Comparison of ENCODE assay signal across 1 cellular context in genomic region chr19:19432732-19433131, GRCh38.
TF ChIP-seq lines count a peak whose summit lies in the region.

No MANE protein-coding gene starts in this region.

TF ChIP-seq in HepG2, 621 proteins besides CTCF, POLR2A, EP300 and RAD21:
- TF ChIP-seq ZNF841 (CRISPR knock-in tag; IDR thresholded peaks at IDR 0.05; ENCODE audit: borderline replicate concordance) = no peak
- peak; percentile 73 for TF ChIP-seq ZNF574 (CRISPR knock-in tag; IDR thresholded peaks at IDR 0.05)
TF ChIP-seq in HepG2: peak in this region for 1.
